27 cellular contexts compared by ENCODE assay signal in the genomic region with DNA sequence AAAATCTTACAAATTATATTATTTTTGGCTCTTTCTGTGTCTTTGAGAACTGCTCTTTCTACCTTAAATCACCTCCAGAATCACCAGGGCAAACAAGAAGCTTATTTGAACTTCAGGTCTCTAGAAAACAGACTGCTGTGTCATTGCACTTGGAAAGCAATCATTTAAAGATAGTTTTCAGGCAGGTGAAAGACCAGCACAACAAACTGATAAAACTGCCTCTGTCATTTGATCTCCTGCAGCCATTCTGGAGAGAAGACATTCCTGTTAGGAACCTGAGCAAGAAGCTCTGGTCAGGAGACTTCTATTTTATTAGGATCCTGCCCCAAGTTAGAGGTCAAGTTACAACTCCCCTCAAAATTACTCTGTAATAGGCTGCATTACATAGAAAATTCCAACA. TPM values are rescaled to one million over a fixed set of nuclear protein-coding genes. Genes with fewer than 3 reads are reported as not detected.
DNase-seq lines count a peak whose midpoint lies in the region; ATAC-seq and TF ChIP-seq lines count a peak whose summit lies in the region.
"Had no signal": no experiment of that assay in that cellular context is flagged by ENCODE, and none has a peak within 500 bp of the region (broad histone marks: within the 10 kb centered on the region; RNA-seq: fewer than 3 reads in every experiment).

No MANE protein-coding gene starts in this region.

- no peak for TF ChIP-seq CTCF in parathyroid adenoma (IDR thresholded peaks at IDR 0.05)

- H3K27ac ChIP-seq in GM23248 (no peak overlapping the region), parathyroid adenoma (peak overlapping the region; percentile 43), substantia nigra (ENCODE audit: low read depth, low read length, poor library complexity, severe bottlenecking) (no peak overlapping the region)
- H3K27ac ChIP-seq: gastroesophageal sphincter, left lung, ovary, vagina, WERI-Rb-1 had no signal

- H3K4me2 ChIP-seq in GM23248 (ENCODE audit: unreplicated experiment): no peak overlapping the region
- peak overlapping the region; percentile 41 for H3K4me2 ChIP-seq in parathyroid adenoma (ENCODE audit: low read length)

- DNase-seq in GM23248: no peak
- peak; percentile 12 for DNase-seq in OCI-M1 (lab: John Stamatoyannopoulos, UW)
- no peak for DNase-seq in left lobe of liver (ENCODE audit: low spot score)
- DNase-seq in activated CD4-positive, CD25-positive, alpha-beta regulatory T cell (lab: John Stamatoyannopoulos, UW): no peak
- DNase-seq in RKO (ENCODE audit: low spot score): no peak
- no peak for DNase-seq in substantia nigra (lab: John Stamatoyannopoulos, UW)
- DNase-seq in cortex of kidney (lab: John Stamatoyannopoulos, UW): no peak
- DNase-seq: activated CD4-positive, alpha-beta T cell treated with anti-CD3 and anti-CD28 coated beads, Interleukin-2, amount 10 ng/mL, durations not matched to agents 24 days and 14 days; activated gamma-delta T cell; activated T-cell treated with anti-CD3 and anti-CD28 coated beads, Interleukin-2, amount 50 U/mL, for 1 hour; dermis blood vessel endothelial cell; hypothalamus; left lung; natural killer cell; NCI-H1105; NCI-H1930; NCI-H2227 treated with DMSO at 0.1 percent for 48 hours; NCI-H748 treated with DMSO at 0.1 percent for 48 hours; ovary; stimulated activated CD4-positive, alpha-beta T cell treated with anti-CD3 and anti-CD28 coated beads, Interleukin-12 subunit alpha, Interleukin-12 subunit beta, amount 100 ng/mL, for 4 hours; stimulated activated CD4-positive, alpha-beta T cell treated with anti-CD3 and anti-CD28 coated beads, Interleukin-4, amount 100 ng/mL, for 24 hours; WERI-Rb-1 had no signal

- 0 out of 2 replicates have a peak overlapping the region, but pooled peaks have one; percentile 5 for H2AFZ ChIP-seq in GM23248
- peak overlapping the region; percentile 44 for H2AFZ ChIP-seq in parathyroid adenoma

- H3K4me1 ChIP-seq in GM23248 (ENCODE audit: insufficient read depth): no peaks in the 10 kb centered on the region
- H3K4me1 ChIP-seq in parathyroid adenoma: no peaks in the 10 kb centered on the region
- H3K4me1 ChIP-seq: left lung had no signal

- H3K79me2 ChIP-seq in GM23248 (ENCODE audit: insufficient read depth) (no peaks in the 10 kb centered on the region), parathyroid adenoma (no peaks in the 10 kb centered on the region)

- H3K4me3 ChIP-seq in GM23248 (no peak overlapping the region), parathyroid adenoma (ENCODE audit: low read depth, low read length) (peak overlapping the region; percentile 22)
- H3K4me3 ChIP-seq: gastroesophageal sphincter, left lung, ovary, vagina had no signal

- no peaks in the 10 kb centered on the region for H3K9me2 ChIP-seq in GM23248 (ENCODE audit: insufficient read depth)

- H3K27me3 ChIP-seq in GM23248 (replicated peaks; ENCODE audit: insufficient read depth) (no peaks in the 10 kb centered on the region), parathyroid adenoma (ENCODE audit: control insufficient read depth, insufficient read depth, low read length) (no peaks in the 10 kb centered on the region)
- H3K27me3 ChIP-seq: gastroesophageal sphincter, left lung, ovary, vagina had no signal

- ATAC-seq in left lobe of liver: peak; percentile 88
- ATAC-seq: gastroesophageal sphincter; left lung; natural killer cell; sciatic nerve; stimulated activated memory B cell treated with anti-CD40 and anti-IgM and Interleukin-4, amounts not matched to agents 10 μg/mL and 1 μg/mL and 100 μg/mL, for 72 hours had no signal

- H3K9me3 ChIP-seq in GM23248 (ENCODE audit: low read depth) (no peaks in the 10 kb centered on the region), parathyroid adenoma (ENCODE audit: control insufficient read depth, low read length) (no peaks in the 10 kb centered on the region)
- H3K9me3 ChIP-seq: gastroesophageal sphincter, left lung, ovary, vagina had no signal

- no peak overlapping the region for H3K9ac ChIP-seq in GM23248
- no peak overlapping the region for H3K9ac ChIP-seq in parathyroid adenoma

- no peaks in the 10 kb centered on the region for H4K20me1 ChIP-seq in GM23248 (ENCODE audit: insufficient read depth)

- in situ Hi-C loops in GM23248 (cut with MboI): no loop called here

- H3K36me3 ChIP-seq in GM23248 (ENCODE audit: low read depth) (no peaks in the 10 kb centered on the region), parathyroid adenoma (ENCODE audit: control insufficient read depth, insufficient read depth, low read length) (no peaks in the 10 kb centered on the region)
- H3K36me3 ChIP-seq: gastroesophageal sphincter, left lung, ovary, vagina, WERI-Rb-1 had no signal

- H3F3A ChIP-seq in GM23248 (ENCODE audit: insufficient read depth): no peaks in the 10 kb centered on the region

RNA-seq across cellular contexts. Expression of a gene that starts 50.7 kb away (rescaled TPM):
- total RNA-seq in GM23248 (2014; rRNA removed; shearing (Covaris generic)): 14.4 and 15.0 TPM in 2 replicates
- 6.2 and 6.6 TPM in 2 replicates for polyA plus RNA-seq in GM23248 (2016; fragmentation: Nextera tagmentation; extraction: Ambion mirVana)
- 4.4 TPM for total RNA-seq in left lobe of liver
